10 cellular contexts compared by ENCODE assay signal in the genomic region with DNA sequence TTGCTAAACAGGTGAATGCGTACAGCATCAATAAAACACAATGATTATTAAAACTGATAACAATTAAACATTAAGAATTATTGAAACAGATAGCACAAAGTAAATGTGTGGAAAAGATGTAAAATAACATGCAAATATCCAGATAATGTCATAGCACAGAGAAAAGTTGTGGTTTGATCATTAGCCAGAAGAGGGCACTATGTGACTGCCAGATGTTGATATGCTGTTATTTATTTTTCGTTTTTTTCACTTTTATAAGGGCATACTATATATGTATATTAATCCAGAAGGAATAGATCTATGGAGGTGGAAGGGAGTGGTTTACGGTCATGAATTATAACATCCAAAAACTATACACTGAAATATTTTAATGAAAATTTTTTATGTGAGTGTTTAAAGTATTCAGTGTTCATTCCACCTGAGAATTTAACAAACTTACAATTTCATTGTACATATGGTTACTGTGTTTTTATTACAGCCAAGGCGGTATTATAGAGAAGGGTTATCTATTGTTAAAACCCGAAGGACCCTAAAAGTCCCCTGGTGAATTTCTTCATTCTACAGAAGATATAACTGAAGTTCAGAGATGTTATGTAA.
DNase-seq lines count a peak whose midpoint lies in the region; ATAC-seq, FAIRE-seq and TF ChIP-seq lines count a peak whose summit lies in the region.
"Had no signal": no experiment of that assay in that cellular context is flagged by ENCODE, and none has a peak within 500 bp of the region (broad histone marks: within the 10 kb centered on the region; RNA-seq: fewer than 3 reads in every experiment).

No MANE protein-coding gene starts in this region.

- POLR2A ChIA-PET in CD4-positive, alpha-beta memory T cell (lab: Charles Lee; ENCODE audit: partially characterized antibody): no interaction called here

- no peak overlapping the region for H3K4me3 ChIP-seq in CD4-positive, alpha-beta memory T cell (ENCODE audit: low read length in 2 of 2)
- H3K4me3 ChIP-seq in pancreas: no peak overlapping the region
- H3K4me3 ChIP-seq: SJCRH30 had no signal

- peak; percentile 91 for FAIRE-seq in endometrium (lab: Jason Lieb, UNC)
- FAIRE-seq in pancreas (lab: Jason Lieb, UNC): peak; percentile 87

- WGBS in pancreas, 2 donors: 15 to 26% methylated on average over 5 of the region's 5 CpGs

- no peak overlapping the region for H3K27ac ChIP-seq in CD4-positive, alpha-beta memory T cell (ENCODE audit: low read depth, low read length)
- H3K27ac ChIP-seq in pancreas: no peak overlapping the region
- H3K27ac ChIP-seq: neutrophil, SJCRH30 had no signal

- no peaks in the 10 kb centered on the region for H3K9me3 ChIP-seq in CD4-positive, alpha-beta memory T cell (ENCODE audit: control insufficient read depth in 1 of 2, low read length in 2 of 2)
- H3K9me3 ChIP-seq in pancreas: no peaks in the 10 kb centered on the region
- H3K9me3 ChIP-seq: neutrophil, SJCRH30 had no signal

- peaks cover 3 to 4% of the 10 kb centered on the region in 2 donors for H3K27me3 Mint-ChIP-seq in CD4-positive, alpha-beta memory T cell

- ATAC-seq in GM18867 (IDR thresholded peaks at IDR 0.05; ENCODE audit: unreplicated experiment) (peak; percentile 48), pancreas (peak; percentile 46 to 73 (median 66)), HG03025 (IDR thresholded peaks at IDR 0.05; ENCODE audit: low FRiP score, unreplicated experiment) (no peak)

- no peak overlapping the region for H3K4me3 Mint-ChIP-seq in CD4-positive, alpha-beta memory T cell

- intact Hi-C loops in CD4-positive, alpha-beta memory T cell (cut with micrococcal nuclease): loop anchor here (1.0 to 5.0 kb wide), 2 partner anchors 273 to 421 kb away; no protein-coding TSS in a partner anchor
- intact Hi-C loops in pancreas (cut with DNase I): loop anchor here in 2 of 3 donors (5.0 to 10.0 kb wide), 2 partner anchors 306 to 992 kb away; no protein-coding TSS in a partner anchor

- peak in 3 of 4 donors; percentile 50 to 55 (median 53) for TF ChIP-seq CTCF in pancreas (IDR thresholded peaks at IDR 0.05)

- H3K4me1 ChIP-seq in CD4-positive, alpha-beta memory T cell (ENCODE audit: insufficient read depth, low read length): no peaks in the 10 kb centered on the region
- no peaks in the 10 kb centered on the region for H3K4me1 ChIP-seq in pancreas

- no peaks in the 10 kb centered on the region for H3K27me3 ChIP-seq in CD4-positive, alpha-beta memory T cell (ENCODE audit: insufficient read depth, low read length)
- no peaks in the 10 kb centered on the region for H3K27me3 ChIP-seq in pancreas
- H3K27me3 ChIP-seq: neutrophil, SJCRH30 had no signal

- H3K9me3 Mint-ChIP-seq in CD4-positive, alpha-beta memory T cell: no peaks in the 10 kb centered on the region

- no peaks in the 10 kb centered on the region for H3K36me3 ChIP-seq in CD4-positive, alpha-beta memory T cell (ENCODE audit: insufficient read depth, low read length)
- H3K36me3 ChIP-seq in pancreas: no peaks in the 10 kb centered on the region
- H3K36me3 ChIP-seq: neutrophil, SJCRH30 had no signal

- peak in 4 of 5 donors; percentile 4 to 16 (median 6) for DNase-seq in CD4-positive, alpha-beta memory T cell
- DNase-seq in NCI-H748 treated with DMSO at 0.1 percent for 48 hours (lab: John Stamatoyannopoulos, UW) (peak; percentile 32), pancreas (peak in 1 of 6 donors; percentile 15), GM19240 (ENCODE audit: insufficient read length, low spot score) (no peak), NK-92 (lab: John Stamatoyannopoulos, UW; ENCODE audit: unreplicated experiment) (no peak)

- CTCF ChIA-PET in CD4-positive, alpha-beta memory T cell (lab: Charles Lee; ENCODE audit: partially characterized antibody): interaction anchor here (0.7 kb wide), 1 partner anchor 12 kb away, joined by 3 read pairs; no protein-coding TSS in a partner anchor

- no peaks in the 10 kb centered on the region for H3K36me3 Mint-ChIP-seq in CD4-positive, alpha-beta memory T cell

- H3K27ac Mint-ChIP-seq in CD4-positive, alpha-beta memory T cell: no peak overlapping the region

- no peaks in the 10 kb centered on the region for H3K4me1 Mint-ChIP-seq in CD4-positive, alpha-beta memory T cell

Comparison
In these comparisons a context has a peak if more than half of its experiments do, and no peak if none do; other contexts are left out.
1. DNase-seq: peak in CD4-positive, alpha-beta memory T cell (4 of 5) and NCI-H748 treated with DMSO at 0.1 percent for 48 hours (single experiment); none in GM19240 (single experiment) and NK-92 (single experiment).